In genomic region chr17:73288534-73289302, GRCh38 we compare ENCODE assay signal across 15 cellular contexts. TPM values are rescaled to one million over a fixed set of nuclear protein-coding genes. Genes with fewer than 3 reads are reported as not detected.
DNase-seq lines count a peak whose midpoint lies in the region; ATAC-seq, FAIRE-seq and TF ChIP-seq lines count a peak whose summit lies in the region.
"Had no signal": no experiment of that assay in that cellular context is flagged by ENCODE, and none has a peak within 500 bp of the region (broad histone marks: within the 10 kb centered on the region; RNA-seq: fewer than 3 reads in every experiment).

No MANE protein-coding gene starts in this region.

- H3K23ac ChIP-seq in H1 (ENCODE audit: insufficient read length): no peak overlapping the region
- no peak overlapping the region for H3K23ac ChIP-seq in mesenchymal stem cell (ENCODE audit: low read length in 2 of 2)

- no peak overlapping the region for H3K4ac ChIP-seq in H1 (replicated peaks; ENCODE audit: insufficient read length, low read depth, low read length)
- no peak overlapping the region for H3K4ac ChIP-seq in mesenchymal stem cell (ENCODE audit: low read depth in 1 of 2, low read length in 2 of 2)

- TF ChIP-seq CTCF in PC-3 (conservative IDR thresholded peaks at IDR 0.05; ENCODE audit: low read depth, low read length) (no peak), H1 (IDR thresholded peaks at IDR 0.05; ENCODE audit: control extremely low read depth in 1 of 3, insufficient read depth in 1 of 3, low read depth in 1 of 3, low read length in 3 of 3) (no peak), testis (IDR thresholded peaks at IDR 0.05) (no peak)

- TF ChIP-seq EP300 in H1 (IDR thresholded peaks at IDR 0.05; ENCODE audit: borderline replicate concordance in 1 of 2, low read depth in 2 of 2, low read length in 2 of 2): no peak

- H3K27me3 ChIP-seq in PC-3 (ENCODE audit: low read length) (no peaks in the 10 kb centered on the region), H1 (replicated peaks in 1 of 4; ENCODE audit: control insufficient read depth in 3 of 4, extremely low read depth in 1 of 4, insufficient read depth in 3 of 4, low read length in 3 of 4) (no peaks in the 10 kb centered on the region), mesenchymal stem cell (ENCODE audit: control insufficient read depth in 1 of 2, insufficient read depth in 1 of 2, low read length in 2 of 2) (no peaks in the 10 kb centered on the region), testis (no peaks in the 10 kb centered on the region)

- no peak overlapping the region for H2BK12ac ChIP-seq in H1 (ENCODE audit: low read depth, low read length)
- H2BK12ac ChIP-seq in mesenchymal stem cell (ENCODE audit: low read length in 2 of 2): peak overlapping the region in 1 of 2 experiments; percentile 15

- FAIRE-seq in H1 (lab: Jason Lieb, UNC): no peak
- FAIRE-seq: GM12892 had no signal

- H3K18ac ChIP-seq in H1 (ENCODE audit: extremely low read depth, low read length) (no peak overlapping the region), mesenchymal stem cell (ENCODE audit: low read depth in 1 of 2, low read length in 2 of 2) (no peak overlapping the region)

- peaks cover 25% of the 10 kb centered on the region; the same call in 1 of the 2 replicates for H3K36me3 ChIP-seq in PC-3 (ENCODE audit: low read depth, low read length)
- peaks cover 0 to 6% (median 2%) of the 10 kb centered on the region in 4 experiments; a peak in 3 of 8 replicates for H3K36me3 ChIP-seq in H1 (ENCODE audit: control insufficient read depth in 2 of 4, insufficient read depth in 4 of 4, low read length in 3 of 4)
- peaks cover 26 to 37% of the 10 kb centered on the region in 2 experiments for H3K36me3 ChIP-seq in mesenchymal stem cell (ENCODE audit: control insufficient read depth in 1 of 2, insufficient read depth in 2 of 2, low read depth in 1 of 2, low read length in 2 of 2)
- no peaks in the 10 kb centered on the region for H3K36me3 ChIP-seq in testis (ENCODE audit: low read depth, missing control alignments)

- H2BK5ac ChIP-seq in H1 (ENCODE audit: low read depth, low read length) (no peak overlapping the region), mesenchymal stem cell (ENCODE audit: low read depth, low read length, poor library complexity, severe bottlenecking) (no peak overlapping the region)

- H3K79me2 ChIP-seq in PC-3 (ENCODE audit: low read length) (peaks cover 81% of the 10 kb centered on the region), H1 (ENCODE audit: control insufficient read depth in 1 of 2, insufficient read depth in 2 of 2, low read length in 2 of 2) (0 out of 4 replicates have a peak, but pooled peaks cover 0 to 3% of the 10 kb centered on the region in 2 experiments)

- no peak overlapping the region for H4K8ac ChIP-seq in H1 (ENCODE audit: extremely low read depth, insufficient read depth, low read length)
- H4K8ac ChIP-seq in mesenchymal stem cell (ENCODE audit: low read length): no peak overlapping the region

- H3K9me2 ChIP-seq in PC-3 (replicated peaks; ENCODE audit: low read length): no peaks in the 10 kb centered on the region

- H3K9me3 ChIP-seq in PC-3 (ENCODE audit: low read length) (no peaks in the 10 kb centered on the region), H1 (ENCODE audit: insufficient read depth in 2 of 2, low read depth in 1 of 2, low read length in 1 of 2) (no peaks in the 10 kb centered on the region), mesenchymal stem cell (ENCODE audit: control insufficient read depth, low read length) (no peaks in the 10 kb centered on the region), testis (no peaks in the 10 kb centered on the region)

- peak; percentile 33 for DNase-seq in PC-3
- DNase-seq in H1 (ENCODE audit: low read depth in 1 of 2, low spot score in 2 of 2): no peak
- no peak for DNase-seq in mesenchymal stem cell
- peak; percentile 90 for DNase-seq in testis
- no peak for DNase-seq in NCI-H2227 treated with DMSO at 0.1 percent for 48 hours (lab: John Stamatoyannopoulos, UW)
- DNase-seq in NCI-H2107 treated with DMSO at 0.1 percent for 48 hours (lab: John Stamatoyannopoulos, UW; ENCODE audit: unreplicated experiment): no peak
- DNase-seq: activated CD8-positive, alpha-beta memory T cell treated with anti-CD3 and anti-CD28 coated beads, Interleukin-2, amount 50 U/mL, for 48 hours; CD4-positive, alpha-beta memory T cell; cerebellar nuclear complex; SW 1271 had no signal

- H2AK5ac ChIP-seq in H1 (ENCODE audit: low read depth, low read length) (0 out of 2 replicates have a peak overlapping the region, but pooled peaks have one; percentile 39), mesenchymal stem cell (ENCODE audit: low read length, severe bottlenecking) (no peak overlapping the region)

- H2BK15ac ChIP-seq in H1 (ENCODE audit: low read length): no peak overlapping the region
- H2BK15ac ChIP-seq in mesenchymal stem cell (ENCODE audit: low read depth, poor library complexity, severe bottlenecking): no peak overlapping the region

- H3K23me2 ChIP-seq in H1 (ENCODE audit: low read depth, low read length): no peaks in the 10 kb centered on the region; the same call in 1 of the 2 replicates

- peak overlapping the region; percentile 75 for H3K4me2 ChIP-seq in PC-3 (ENCODE audit: low read length)
- no peak overlapping the region; a peak in 1 of 4 replicates for H3K4me2 ChIP-seq in H1 (ENCODE audit: insufficient read depth in 1 of 2, low read depth in 2 of 2, low read length in 2 of 2)
- no peak overlapping the region for H3K4me2 ChIP-seq in mesenchymal stem cell (ENCODE audit: low read length, poor library complexity, severe bottlenecking)

- no peak for TF ChIP-seq RAD21 in H1 (IDR thresholded peaks at IDR 0.05 in 1 of 2, conservative IDR thresholded peaks at IDR 0.05 in 1 of 2; ENCODE audit: low read depth in 2 of 2, low read length in 2 of 2)

- ATAC-seq in PC-3 (no peak), GM21786 (IDR thresholded peaks at IDR 0.05; ENCODE audit: unreplicated experiment) (no peak), HG03342 (IDR thresholded peaks at IDR 0.05; ENCODE audit: unreplicated experiment) (no peak)

- WGBS in H1 (ENCODE audit: extremely low coverage in 1 of 2, insufficient coverage in 1 of 2, insufficient read length in 1 of 2, insufficient replicate concordance in 2 of 2, low coverage in 1 of 2, low lambda C conversion rate in 2 of 2, missing lambda C conversion rate in 1 of 2), 2 experiments: 88% methylated on average over 19 of the region's 19 CpGs; no CpG with 5 or more reads in 1 of the 2 experiments
- 87% methylated on average over 19 of the region's 19 CpGs for WGBS in mesenchymal stem cell
- 63 to 68% methylated on average over 19 of the region's 19 CpGs for WGBS in testis, 2 donors

- H2AFZ ChIP-seq in PC-3 (ENCODE audit: low read length) (no peak overlapping the region), H1 (ENCODE audit: low read length) (no peak overlapping the region), mesenchymal stem cell (ENCODE audit: low read depth, low read length) (no peak overlapping the region)

- no peak overlapping the region for H3K9ac ChIP-seq in PC-3 (ENCODE audit: low read length)
- H3K9ac ChIP-seq in H1 (replicated peaks in 1 of 4; ENCODE audit: extremely low read depth in 1 of 4, low read depth in 3 of 4, low read length in 3 of 4): no peak overlapping the region
- peak overlapping the region; percentile 26 for H3K9ac ChIP-seq in mesenchymal stem cell (ENCODE audit: low read length)

- CTCF ChIA-PET in PC-3 (lab: Charles Lee): no interaction called here
- CTCF ChIA-PET in H1 (lab: Charles Lee; ENCODE audit: partially characterized antibody): interaction anchor here (0.6 kb wide), 2 partner anchors 67 to 75 kb away, joined by 3 read pairs; no protein-coding TSS in a partner anchor

- no peak for TF ChIP-seq POLR2A in H1 (IDR thresholded peaks at IDR 0.05; ENCODE audit: control extremely low read depth in 1 of 2, low read depth in 2 of 2, low read length in 2 of 2)
- no peak for TF ChIP-seq POLR2A in testis (IDR thresholded peaks at IDR 0.05)

- peak overlapping the region; percentile 10; the same call in 1 of the 2 replicates for H3K27ac ChIP-seq in PC-3 (ENCODE audit: low read length)
- no peak overlapping the region for H3K27ac ChIP-seq in H1 (ENCODE audit: low read depth, low read length)
- H3K27ac ChIP-seq in mesenchymal stem cell (ENCODE audit: low read length, poor library complexity, severe bottlenecking): no peak overlapping the region
- peak overlapping the region; percentile 81 to 90 for H3K27ac ChIP-seq in testis

- H3K56ac ChIP-seq in H1 (replicated peaks; ENCODE audit: insufficient read length, low read depth, low read length): no peak overlapping the region

- H3F3A ChIP-seq in PC-3 (ENCODE audit: low read length, unreplicated experiment): peaks cover 11% of the 10 kb centered on the region

- H3K4me1 ChIP-seq in PC-3 (ENCODE audit: insufficient read depth, low read length): peaks cover 73% of the 10 kb centered on the region
- H3K4me1 ChIP-seq in H1 (replicated peaks in 1 of 4; ENCODE audit: control insufficient read depth in 3 of 4, insufficient read depth in 4 of 4, low read length in 3 of 4): peaks cover 0 to 18% (median 3%) of the 10 kb centered on the region in 4 experiments; a peak in 6 of 7 replicates
- H3K4me1 ChIP-seq in mesenchymal stem cell (ENCODE audit: control insufficient read depth, insufficient read depth, low read depth, low read length): peaks cover 49% of the 10 kb centered on the region
- H3K4me1 ChIP-seq in testis: peaks cover 99% of the 10 kb centered on the region

- POLR2A ChIA-PET in PC-3 (lab: Charles Lee; ENCODE audit: unreplicated experiment) (no interaction called here), H1 (lab: Charles Lee; ENCODE audit: partially characterized antibody) (no interaction called here)

- H3K4me3 ChIP-seq in PC-3 (ENCODE audit: low read length) (no peak overlapping the region), H1 (ENCODE audit: extremely low read depth in 1 of 4, insufficient read depth in 2 of 4, low read depth in 3 of 4, low read length in 4 of 4) (no peak overlapping the region), mesenchymal stem cell (ENCODE audit: insufficient read depth in 1 of 2, low read depth in 1 of 2, low read length in 2 of 2) (no peak overlapping the region), testis (no peak overlapping the region)

- H2BK20ac ChIP-seq in H1 (ENCODE audit: low read length): no peak overlapping the region

- H2BK120ac ChIP-seq in H1 (replicated peaks; ENCODE audit: low read depth, low read length) (no peak overlapping the region), mesenchymal stem cell (ENCODE audit: low read depth, low read length) (no peak overlapping the region)

- intact Hi-C loops in PC-3 (cut with micrococcal nuclease) (no loop called here), testis (cut with DNase I; ENCODE audit: low total_unique reads) (no loop called here)

- no peak overlapping the region for H3K14ac ChIP-seq in H1 (ENCODE audit: insufficient read length)
- no peak overlapping the region for H3K14ac ChIP-seq in mesenchymal stem cell (ENCODE audit: low read length in 2 of 2)

- H3K79me1 ChIP-seq in H1 (ENCODE audit: low read depth, low read length) (peaks cover 16% of the 10 kb centered on the region), mesenchymal stem cell (replicated peaks; ENCODE audit: low read length, poor library complexity, severe bottlenecking) (peaks cover 39% of the 10 kb centered on the region)

- BruUV-seq in PC-3 (replicated peaks; lab: Mats Ljungman, UMichigan): no TSS peak

- H4K5ac ChIP-seq in H1 (ENCODE audit: insufficient read length, low read depth, low read length): no peak overlapping the region

- no peak overlapping the region for H4K91ac ChIP-seq in H1 (replicated peaks; ENCODE audit: insufficient read length, low read length)
- no peak overlapping the region for H4K91ac ChIP-seq in mesenchymal stem cell (ENCODE audit: low read length)

- H4K20me1 ChIP-seq in PC-3 (ENCODE audit: low read length): peaks cover 23% of the 10 kb centered on the region; the same call in 1 of the 2 replicates
- peaks cover 4% of the 10 kb centered on the region in 2 experiments for H4K20me1 ChIP-seq in H1 (replicated peaks in 1 of 2; ENCODE audit: control insufficient read depth in 1 of 2, insufficient read depth in 2 of 2, low read length in 2 of 2)

RNA-seq across cellular contexts. Expression of gene CDC42EP4, which starts 23.1 kb away (rescaled TPM):
- total RNA-seq in PC-3 (2014; rRNA removed) (83.1 and 109 TPM in 2 replicates), testis (100 to 1,000 TPM; 103 to 140 TPM)
- 12.6 and 13.1 TPM in 2 replicates for total RNA-seq in H1 (2021; fragmentation: NEBNext Ultra II Directional; extraction: Animal tissue kit (Norgen Biotek cat#: 25700))
- polyA plus RNA-seq in H1 (2011; rRNA removed) (8.8 and 13.9 TPM in 2 replicates), testis (ENCODE audit: insufficient read depth, low read depth, low replicate concordance) (55.9 TPM)
- 10.7 TPM for polyA plus RNA-seq in H1 (2011; cell fraction: cytosol; rRNA removed)
- 12.2 TPM for polyA plus RNA-seq in H1 (2011; cell fraction: nucleus; rRNA removed)
- 8.2 to 11.6 TPM (median 10.3 TPM) in 4 replicates for polyA plus RNA-seq in H1 (2012, experiment 1 of 2)
- 11.4 TPM for polyA plus RNA-seq in H1 (2012, experiment 2 of 2)
- 6.2 TPM for polyA plus RNA-seq in H1 (2013, experiment 1 of 2)
- polyA plus RNA-seq in H1 (2013, experiment 2 of 2): 6.5 TPM
- polyA minus RNA-seq in H1 (2011; rRNA and poly(A)+ RNA removed): 10.9 and 12.7 TPM in 2 replicates
- 13.9 TPM for polyA minus RNA-seq in H1 (2011; cell fraction: cytosol; rRNA and poly(A)+ RNA removed)
- polyA minus RNA-seq in H1 (2011; cell fraction: nucleus; rRNA and poly(A)+ RNA removed): 19.5 TPM
- 26.3 TPM for polyA plus RNA-seq in mesenchymal stem cell (2013, experiment 1 of 2)
- polyA plus RNA-seq in mesenchymal stem cell (2013, experiment 2 of 2): 26.1 TPM

RNA-seq across cellular contexts. Expression of gene CPSF4L, which starts 27.0 kb away (rescaled TPM):
- total RNA-seq in PC-3 (2014; rRNA removed) (not detected in 2 replicates), testis (under 1 TPM in 1 of 2 donors, not detected in 1; 0.94 TPM)
- not detected in 2 replicates for total RNA-seq in H1 (2021; fragmentation: NEBNext Ultra II Directional; extraction: Animal tissue kit (Norgen Biotek cat#: 25700))
- polyA plus RNA-seq in H1 (2011; rRNA removed) (0.28 TPM in 1 of 2 replicates, not detected in the other), testis (ENCODE audit: insufficient read depth, low read depth, low replicate concordance) (0.79 TPM)
- not detected for polyA plus RNA-seq in H1 (2011; cell fraction: cytosol; rRNA removed)
- not detected for polyA plus RNA-seq in H1 (2011; cell fraction: nucleus; rRNA removed)
- polyA plus RNA-seq in H1 (2012, experiment 1 of 2): not detected in 4 replicates
- polyA plus RNA-seq in H1 (2012, experiment 2 of 2): not detected
- not detected for polyA plus RNA-seq in H1 (2013, experiment 1 of 2)
- not detected for polyA plus RNA-seq in H1 (2013, experiment 2 of 2)
- not detected in 2 replicates for polyA minus RNA-seq in H1 (2011; rRNA and poly(A)+ RNA removed)
- polyA minus RNA-seq in H1 (2011; cell fraction: cytosol; rRNA and poly(A)+ RNA removed): not detected
- polyA minus RNA-seq in H1 (2011; cell fraction: nucleus; rRNA and poly(A)+ RNA removed): not detected
- not detected for polyA plus RNA-seq in mesenchymal stem cell (2013, experiment 1 of 2)
- polyA plus RNA-seq in mesenchymal stem cell (2013, experiment 2 of 2): not detected
- total RNA-seq: CD4-positive, alpha-beta memory T cell; NCI-H460 had no signal
- polyA plus RNA-seq: CD4-positive, alpha-beta memory T cell; neural cell had no signal

Comparison
In these comparisons a context has a peak if more than half of its experiments do, and no peak if none do; other contexts are left out.
1. DNase-seq: peak in PC-3 (single experiment) and testis (single experiment); none in H1 (0 of 2), mesenchymal stem cell (single experiment), NCI-H2227 treated with DMSO at 0.1 percent for 48 hours (single experiment) and NCI-H2107 treated with DMSO at 0.1 percent for 48 hours (single experiment).
2. H3K27ac ChIP-seq: peak in PC-3 (single experiment) and testis (2 of 2); none in H1 (single experiment) and mesenchymal stem cell (single experiment).